Comparison of ENCODE assay signal across 8 cellular contexts in the genomic region with DNA sequence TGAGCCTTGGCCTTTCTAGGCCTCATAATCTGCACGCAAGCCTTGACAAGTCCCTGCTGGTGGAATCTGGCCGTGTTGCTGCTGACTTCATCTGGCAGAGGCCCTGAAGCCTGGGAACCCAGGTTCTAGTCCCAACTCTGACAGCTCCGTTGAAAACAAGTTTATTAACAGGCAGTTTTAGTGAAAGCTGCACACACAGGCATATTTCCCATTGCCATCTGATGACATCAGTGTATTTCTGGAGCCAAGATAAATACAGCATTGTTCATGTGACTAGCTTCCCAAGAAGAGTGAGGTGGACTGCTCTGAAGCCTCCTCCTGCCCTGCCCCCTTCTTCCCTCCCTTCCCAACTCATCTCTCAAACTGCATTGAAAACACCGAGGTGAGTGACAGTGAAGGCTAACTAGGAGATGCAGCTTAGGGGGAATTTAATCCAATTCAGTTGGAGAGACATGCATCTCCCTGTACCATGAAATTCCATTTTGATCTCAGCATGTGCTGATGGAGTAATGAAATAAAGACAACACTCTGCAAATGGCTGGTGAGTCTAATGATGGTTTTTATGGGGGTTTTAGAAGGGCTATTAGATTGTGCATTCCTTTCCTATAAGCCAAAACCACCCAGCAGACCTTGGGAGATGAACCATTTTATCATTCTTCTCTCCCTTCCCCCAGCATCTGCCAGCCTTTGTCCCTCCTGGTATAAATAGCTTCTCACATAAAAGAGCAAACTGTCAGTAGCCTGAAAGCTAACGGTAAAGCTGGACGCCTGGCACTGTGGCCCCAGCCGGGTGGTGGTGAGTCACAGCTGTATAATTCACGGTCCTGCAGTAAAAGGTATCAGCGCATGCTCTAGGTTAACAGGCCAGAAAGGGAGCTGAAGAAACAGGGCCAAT. TPM values are rescaled to one million over a fixed set of nuclear protein-coding genes. Genes with fewer than 3 reads are reported as not detected.
DNase-seq lines count a peak whose midpoint lies in the region; ATAC-seq, FAIRE-seq and TF ChIP-seq lines count a peak whose summit lies in the region.

No MANE protein-coding gene starts in this region.

- intact Hi-C loops in cardiac septum (cut with DNase I): loop anchor here (2.0 to 10.0 kb wide), 3 partner anchors 27 to 137 kb away; no protein-coding TSS in a partner anchor

- FAIRE-seq in H54 (lab: Jason Lieb, UNC): peak; percentile 88

- ATAC-seq in HG02938 (IDR thresholded peaks at IDR 0.05; ENCODE audit: unreplicated experiment) (no peak), HG03045 (IDR thresholded peaks at IDR 0.05; ENCODE audit: unreplicated experiment) (no peak), GM18909 (IDR thresholded peaks at IDR 0.05; ENCODE audit: poor library complexity, unreplicated experiment) (no peak)

- TF ChIP-seq POLR2A in H54 (IDR thresholded peaks at IDR 0.05; ENCODE audit: low read depth, low read length): no peak

- DNase-seq in H54 (ENCODE audit: insufficient read length, low spot score): peak; percentile 61
- DNase-seq in T1000 (lab: John Stamatoyannopoulos, UW): peak; percentile 89
- peak; percentile 81 for DNase-seq in cardiac septum (ENCODE audit: low spot score)
- DNase-seq in renal cortical epithelial cell (ENCODE audit: low read depth): peak; percentile 100
- DNase-seq in NCI-H524 treated with DMSO at 0.1 percent for 48 hours (lab: John Stamatoyannopoulos, UW): no peak

RNA-seq across cellular contexts. Expression of a gene that starts 38.0 kb away (rescaled TPM):
- total RNA-seq in cardiac septum (12.4 TPM), renal cortical epithelial cell (27.1 and 56.1 TPM in 2 replicates)
